Comparison of ENCODE assay signal across 9 cellular contexts in genomic region chr13:24489721-24490120, GRCh38.
"Had no signal": no experiment of that assay in that cellular context is flagged by ENCODE, and none has a peak within 500 bp of the region (broad histone marks: within the 10 kb centered on the region; RNA-seq: fewer than 3 reads in every experiment).

No MANE protein-coding gene starts in this region.

- H3K4me3 ChIP-seq: GM23248, GM23338, HAP-1 had no signal

- H3K9ac ChIP-seq: GM23248 had no signal

- H3K4me2 ChIP-seq: GM23338 had no signal

- ATAC-seq: GM23338, HCT116 had no signal

- H3K27ac ChIP-seq: GM23248 had no signal

- H3K4me1 ChIP-seq: HAP-1 had no signal

- H2AFZ ChIP-seq: GM23248, GM23338 had no signal

- H3K9me3 ChIP-seq: HAP-1 had no signal

- DNase-seq: GM23248, GOT3, H7, H9, HCEC 1CT, HFFc6 had no signal
